In genomic region chr4:128861856-128862518, GRCh38 we compare ENCODE assay signal across 10 cellular contexts. TPM values are rescaled to one million over a fixed set of nuclear protein-coding genes. Genes with fewer than 3 reads are reported as not detected.
DNase-seq lines count a peak whose midpoint lies in the region; ATAC-seq and TF ChIP-seq lines count a peak whose summit lies in the region.
"Had no signal": no experiment of that assay in that cellular context is flagged by ENCODE, and none has a peak within 500 bp of the region (broad histone marks: within the 10 kb centered on the region; RNA-seq: fewer than 3 reads in every experiment).

No MANE protein-coding gene starts in this region.

- POLR2A ChIA-PET in WTC11 (lab: Charles Lee) = no interaction called here

- ATAC-seq in HG02852 (IDR thresholded peaks at IDR 0.05; ENCODE audit: unreplicated experiment) (peak; percentile 21), WTC11 (no peak)

- H3K27ac ChIP-seq in subcutaneous abdominal adipose tissue (ENCODE audit: low read depth, low read length) = peak overlapping the region; percentile 34

- intact Hi-C loops in lower leg skin (cut with DNase I; ENCODE audit: low total_unique reads) = loop anchor here (5.0 kb wide), 2 partner anchors 405 to 670 kb away; no protein-coding TSS in a partner anchor

- no peak overlapping the region for H3K9ac ChIP-seq in subcutaneous abdominal adipose tissue (ENCODE audit: low read length in 5 of 5)

- 88 to 89% methylated on average over 13 of the region's 13 CpGs for WGBS in lower leg skin, 2 donors

- CTCF ChIA-PET in WTC11 (lab: Charles Lee) = interaction anchor here (1.6 kb wide), 1 partner anchor 287 kb away, joined by 8 read pairs; no protein-coding TSS in a partner anchor

- H3K4me3 ChIP-seq in subcutaneous abdominal adipose tissue (ENCODE audit: low read depth in 1 of 5, low read length in 5 of 5) (no peak overlapping the region), lower leg skin (ENCODE audit: low read depth, poor library complexity, severe bottlenecking) (no peak overlapping the region)
- H3K4me3 ChIP-seq: stomach had no signal

- H3K4me1 Mint-ChIP-seq in activated naive CD4-positive, alpha-beta T cell treated with anti-CD3 and anti-CD28 coated beads, Interleukin-2, amount 50 U/mL, for 24 hours = peaks cover 44% of the 10 kb centered on the region
- peaks cover 65% of the 10 kb centered on the region for H3K4me1 Mint-ChIP-seq in WTC11

- H3K36me3 ChIP-seq in subcutaneous abdominal adipose tissue (ENCODE audit: control insufficient read depth in 5 of 5, insufficient read depth in 5 of 5, low read length in 5 of 5) = peaks cover 15 to 69% (median 58%) of the 10 kb centered on the region in 5 donors

- peak overlapping the region; percentile 94 for H3K27ac Mint-ChIP-seq in activated naive CD4-positive, alpha-beta T cell treated with anti-CD3 and anti-CD28 coated beads, Interleukin-2, amount 50 U/mL, for 24 hours
- peak overlapping the region; percentile 85 for H3K27ac Mint-ChIP-seq in WTC11

- H3K27me3 Mint-ChIP-seq in activated naive CD4-positive, alpha-beta T cell treated with anti-CD3 and anti-CD28 coated beads, Interleukin-2, amount 50 U/mL, for 24 hours = no peaks in the 10 kb centered on the region
- H3K27me3 Mint-ChIP-seq in WTC11 (ENCODE audit: low read depth) = no peaks in the 10 kb centered on the region
- H3K27me3 Mint-ChIP-seq: IgD-negative memory B cell had no signal

- TF ChIP-seq CTCF in WTC11 (IDR thresholded peaks at IDR 0.05) (no peak), lower leg skin (IDR thresholded peaks at IDR 0.05) (no peak)

- DNase-seq in activated naive CD4-positive, alpha-beta T cell treated with anti-CD3 and anti-CD28 coated beads, Interleukin-2, amount 50 U/mL, for 16 hours = no peak
- DNase-seq in WTC11 (ENCODE audit: low spot score) (no peak), NCI-H748 (lab: John Stamatoyannopoulos, UW; ENCODE audit: unreplicated experiment) (no peak), lower leg skin (ENCODE audit: low spot score in 2 of 2) (no peak)
- DNase-seq in stimulated activated CD4-positive, alpha-beta T cell treated with anti-CD3 and anti-CD28 coated beads, Interleukin-4, amount 100 ng/mL, for 1 hour = no peak
- DNase-seq: stomach had no signal

- no peaks in the 10 kb centered on the region for H3K27me3 ChIP-seq in subcutaneous abdominal adipose tissue (ENCODE audit: control insufficient read depth in 5 of 5, insufficient read depth in 4 of 5, low read length in 5 of 5)
- H3K27me3 ChIP-seq: stomach had no signal

- H3K9me3 ChIP-seq in subcutaneous abdominal adipose tissue (ENCODE audit: control insufficient read depth in 5 of 5, low read length in 5 of 5) = no peaks in the 10 kb centered on the region
- H3K9me3 ChIP-seq: stomach had no signal

- peaks cover 6 to 28% (median 25%) of the 10 kb centered on the region in 5 donors for H3K4me1 ChIP-seq in subcutaneous abdominal adipose tissue (ENCODE audit: control insufficient read depth in 5 of 5, insufficient read depth in 5 of 5, low read length in 5 of 5)

- peaks cover 18% of the 10 kb centered on the region for H3K36me3 Mint-ChIP-seq in activated naive CD4-positive, alpha-beta T cell treated with anti-CD3 and anti-CD28 coated beads, Interleukin-2, amount 50 U/mL, for 24 hours
- H3K36me3 Mint-ChIP-seq in WTC11 = peaks cover 96% of the 10 kb centered on the region

- H3K9me3 Mint-ChIP-seq in activated naive CD4-positive, alpha-beta T cell treated with anti-CD3 and anti-CD28 coated beads, Interleukin-2, amount 50 U/mL, for 24 hours = no peaks in the 10 kb centered on the region
- no peaks in the 10 kb centered on the region for H3K9me3 Mint-ChIP-seq in WTC11
- H3K9me3 Mint-ChIP-seq: IgD-negative memory B cell had no signal

- peak overlapping the region; percentile 26 for H3K4me3 Mint-ChIP-seq in activated naive CD4-positive, alpha-beta T cell treated with anti-CD3 and anti-CD28 coated beads, Interleukin-2, amount 50 U/mL, for 24 hours
- H3K4me3 Mint-ChIP-seq in WTC11 = no peak overlapping the region

- TF ChIP-seq POLR2A in lower leg skin (IDR thresholded peaks at IDR 0.05) = no peak

TF ChIP-seq in WTC11, 78 proteins besides CTCF, POLR2A, EP300 and RAD21:
- TF ChIP-seq GTF2I (CRISPR knock-in tag; conservative IDR thresholded peaks at IDR 0.05) = no peak
- TF ChIP-seq IRF1 (CRISPR knock-in tag; IDR thresholded peaks at IDR 0.05) = no peak
- no peak for TF ChIP-seq ZNF423 (CRISPR knock-in tag; IDR thresholded peaks at IDR 0.05)
- no peak for TF ChIP-seq MAX (CRISPR knock-in tag; IDR thresholded peaks at IDR 0.05)
- TF ChIP-seq PREB (CRISPR knock-in tag; IDR thresholded peaks at IDR 0.05; ENCODE audit: borderline replicate concordance) = no peak

RNA-seq across cellular contexts. Expression of gene JADE1, which starts 52.5 kb away (rescaled TPM):
- total RNA-seq in WTC11 (2021) (132 to 156 TPM (median 150 TPM) in 3 replicates), lower leg skin (10 to 100 TPM; 13.5 to 36.7 (median 19.6) TPM)
